1 cellular context compared by ENCODE assay signal in the genomic region with DNA sequence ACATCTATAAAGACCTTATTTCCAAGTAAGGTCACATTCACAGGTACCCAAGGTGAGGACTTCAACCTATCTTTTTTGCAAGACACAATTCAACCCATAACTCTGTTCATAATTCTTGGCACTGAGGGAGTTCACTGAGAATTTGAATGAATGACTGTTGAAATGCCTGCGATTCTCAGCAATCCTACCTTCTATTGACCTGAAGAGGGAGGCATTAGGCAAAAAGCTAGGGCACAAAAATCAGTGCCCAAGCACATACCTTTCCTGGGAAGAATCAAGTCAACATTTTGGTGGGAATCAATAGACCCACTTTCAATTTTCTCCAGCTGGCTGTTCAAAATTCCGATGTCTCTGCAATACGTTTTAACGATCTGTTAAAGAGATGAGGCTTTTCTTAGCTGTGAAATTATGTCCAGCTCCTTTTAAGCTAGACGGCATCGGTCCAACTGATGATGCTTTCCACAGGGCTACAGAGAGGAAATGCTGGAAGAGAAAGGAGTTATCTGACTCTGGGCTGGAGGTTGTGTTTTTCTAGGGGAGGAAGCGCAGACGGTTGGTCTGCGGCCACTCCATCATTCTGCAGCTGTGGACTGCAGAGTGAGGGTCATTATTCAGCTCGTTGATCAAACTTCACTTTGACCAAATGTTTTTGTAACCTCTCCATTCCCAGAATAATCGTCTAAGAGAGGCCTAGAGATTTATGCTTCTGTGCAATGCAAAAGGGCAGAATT.
TF ChIP-seq lines count a peak whose summit lies in the region.

No MANE protein-coding gene starts in this region.

TF ChIP-seq in H1, 55 proteins besides CTCF, POLR2A, EP300 and RAD21:
- no peak for TF ChIP-seq JUND (IDR thresholded peaks at IDR 0.05; ENCODE audit: low read length)
- TF ChIP-seq KDM1A (IDR thresholded peaks at IDR 0.05; ENCODE audit: borderline replicate concordance, low read length) = no peak
